ENCODE assay signal across 1 cellular context in genomic region chr2:231961349-231962166, GRCh38.
TF ChIP-seq lines count a peak whose summit lies in the region.

A gene with protein sequence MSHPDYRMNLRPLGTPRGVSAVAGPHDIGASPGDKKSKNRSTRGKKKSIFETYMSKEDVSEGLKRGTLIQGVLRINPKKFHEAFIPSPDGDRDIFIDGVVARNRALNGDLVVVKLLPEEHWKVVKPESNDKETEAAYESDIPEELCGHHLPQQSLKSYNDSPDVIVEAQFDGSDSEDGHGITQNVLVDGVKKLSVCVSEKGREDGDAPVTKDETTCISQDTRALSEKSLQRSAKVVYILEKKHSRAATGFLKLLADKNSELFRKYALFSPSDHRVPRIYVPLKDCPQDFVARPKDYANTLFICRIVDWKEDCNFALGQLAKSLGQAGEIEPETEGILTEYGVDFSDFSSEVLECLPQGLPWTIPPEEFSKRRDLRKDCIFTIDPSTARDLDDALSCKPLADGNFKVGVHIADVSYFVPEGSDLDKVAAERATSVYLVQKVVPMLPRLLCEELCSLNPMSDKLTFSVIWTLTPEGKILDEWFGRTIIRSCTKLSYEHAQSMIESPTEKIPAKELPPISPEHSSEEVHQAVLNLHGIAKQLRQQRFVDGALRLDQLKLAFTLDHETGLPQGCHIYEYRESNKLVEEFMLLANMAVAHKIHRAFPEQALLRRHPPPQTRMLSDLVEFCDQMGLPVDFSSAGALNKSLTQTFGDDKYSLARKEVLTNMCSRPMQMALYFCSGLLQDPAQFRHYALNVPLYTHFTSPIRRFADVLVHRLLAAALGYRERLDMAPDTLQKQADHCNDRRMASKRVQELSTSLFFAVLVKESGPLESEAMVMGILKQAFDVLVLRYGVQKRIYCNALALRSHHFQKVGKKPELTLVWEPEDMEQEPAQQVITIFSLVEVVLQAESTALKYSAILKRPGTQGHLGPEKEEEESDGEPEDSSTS (plus strand): TSS chr2:231961713. CDS start chr2:232014928, 53,215 bp downstream.

TF ChIP-seq in K562, 482 proteins besides CTCF, POLR2A, EP300 and RAD21 (continued from another document and continues in another):
- TF ChIP-seq, protein P1, sequence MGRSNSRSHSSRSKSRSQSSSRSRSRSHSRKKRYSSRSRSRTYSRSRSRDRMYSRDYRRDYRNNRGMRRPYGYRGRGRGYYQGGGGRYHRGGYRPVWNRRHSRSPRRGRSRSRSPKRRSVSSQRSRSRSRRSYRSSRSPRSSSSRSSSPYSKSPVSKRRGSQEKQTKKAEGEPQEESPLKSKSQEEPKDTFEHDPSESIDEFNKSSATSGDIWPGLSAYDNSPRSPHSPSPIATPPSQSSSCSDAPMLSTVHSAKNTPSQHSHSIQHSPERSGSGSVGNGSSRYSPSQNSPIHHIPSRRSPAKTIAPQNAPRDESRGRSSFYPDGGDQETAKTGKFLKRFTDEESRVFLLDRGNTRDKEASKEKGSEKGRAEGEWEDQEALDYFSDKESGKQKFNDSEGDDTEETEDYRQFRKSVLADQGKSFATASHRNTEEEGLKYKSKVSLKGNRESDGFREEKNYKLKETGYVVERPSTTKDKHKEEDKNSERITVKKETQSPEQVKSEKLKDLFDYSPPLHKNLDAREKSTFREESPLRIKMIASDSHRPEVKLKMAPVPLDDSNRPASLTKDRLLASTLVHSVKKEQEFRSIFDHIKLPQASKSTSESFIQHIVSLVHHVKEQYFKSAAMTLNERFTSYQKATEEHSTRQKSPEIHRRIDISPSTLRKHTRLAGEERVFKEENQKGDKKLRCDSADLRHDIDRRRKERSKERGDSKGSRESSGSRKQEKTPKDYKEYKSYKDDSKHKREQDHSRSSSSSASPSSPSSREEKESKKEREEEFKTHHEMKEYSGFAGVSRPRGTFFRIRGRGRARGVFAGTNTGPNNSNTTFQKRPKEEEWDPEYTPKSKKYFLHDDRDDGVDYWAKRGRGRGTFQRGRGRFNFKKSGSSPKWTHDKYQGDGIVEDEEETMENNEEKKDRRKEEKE (IDR thresholded peaks at IDR 0.05; ENCODE audit: borderline replicate concordance in 1 of 2, control insufficient read depth in 1 of 2, low read depth in 2 of 2, low read length in 1 of 2) = no peak
- TF ChIP-seq SNRNP70 (optimal IDR thresholded peaks at IDR 0.05; ENCODE audit: low read depth, low read length) = no peak
- no peak for TF ChIP-seq FOXJ2 (tag; IDR thresholded peaks at IDR 0.05)
- no peak for TF ChIP-seq FUS (optimal IDR thresholded peaks at IDR 0.05; ENCODE audit: low read depth, low read length)
- TF ChIP-seq MGA (IDR thresholded peaks at IDR 0.05) = 0 out of 2 replicates have a peak, but pooled peaks have one; percentile 61
- TF ChIP-seq SLC30A9 (CRISPR knock-in tag; IDR thresholded peaks at IDR 0.05) = no peak
- TF ChIP-seq ZNF407 (IDR thresholded peaks at IDR 0.05; ENCODE audit: low read depth) = peak; percentile 94
- TF ChIP-seq ARID2 (IDR thresholded peaks at IDR 0.05) = no peak
- TF ChIP-seq HDAC6 (IDR thresholded peaks at IDR 0.05; ENCODE audit: low read depth, low read length) = no peak
- peak; percentile 26; the same call in 1 of the 2 replicates for TF ChIP-seq ETV1 (tag; conservative IDR thresholded peaks at IDR 0.05; ENCODE audit: low read depth)
- TF ChIP-seq, protein P2, sequence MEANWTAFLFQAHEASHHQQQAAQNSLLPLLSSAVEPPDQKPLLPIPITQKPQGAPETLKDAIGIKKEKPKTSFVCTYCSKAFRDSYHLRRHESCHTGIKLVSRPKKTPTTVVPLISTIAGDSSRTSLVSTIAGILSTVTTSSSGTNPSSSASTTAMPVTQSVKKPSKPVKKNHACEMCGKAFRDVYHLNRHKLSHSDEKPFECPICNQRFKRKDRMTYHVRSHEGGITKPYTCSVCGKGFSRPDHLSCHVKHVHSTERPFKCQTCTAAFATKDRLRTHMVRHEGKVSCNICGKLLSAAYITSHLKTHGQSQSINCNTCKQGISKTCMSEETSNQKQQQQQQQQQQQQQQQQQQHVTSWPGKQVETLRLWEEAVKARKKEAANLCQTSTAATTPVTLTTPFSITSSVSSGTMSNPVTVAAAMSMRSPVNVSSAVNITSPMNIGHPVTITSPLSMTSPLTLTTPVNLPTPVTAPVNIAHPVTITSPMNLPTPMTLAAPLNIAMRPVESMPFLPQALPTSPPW (CRISPR knock-in tag; IDR thresholded peaks at IDR 0.05) = 0 out of 2 replicates have a peak, but pooled peaks have one; percentile 28
- peak; percentile 96 for TF ChIP-seq CXXC5 (CRISPR knock-in tag; IDR thresholded peaks at IDR 0.05)
- TF ChIP-seq ZNF445 (CRISPR knock-in tag; IDR thresholded peaks at IDR 0.05; ENCODE audit: low read depth) = no peak
- TF ChIP-seq ZNF12 (CRISPR knock-in tag; IDR thresholded peaks at IDR 0.05) = 0 out of 2 replicates have a peak, but pooled peaks have one; percentile 0
- TF ChIP-seq TAF9B (IDR thresholded peaks at IDR 0.05; ENCODE audit: partially characterized antibody) = peak; percentile 41
- TF ChIP-seq RHOXF2B (CRISPR knock-in tag; conservative IDR thresholded peaks at IDR 0.05) = no peak
- no peak for TF ChIP-seq ZNF830 (CRISPR knock-in tag; IDR thresholded peaks at IDR 0.05)
- TF ChIP-seq SAFB2 (IDR thresholded peaks at IDR 0.05; ENCODE audit: borderline replicate concordance, low read depth, low read length, severe bottlenecking) = no peak
- TF ChIP-seq XRCC5 (IDR thresholded peaks at IDR 0.05; ENCODE audit: low read depth, low read length) = no peak
- TF ChIP-seq PURB (CRISPR knock-in tag; IDR thresholded peaks at IDR 0.05; ENCODE audit: low read depth) = no peak
- TF ChIP-seq TCF7 (IDR thresholded peaks at IDR 0.05; ENCODE audit: borderline replicate concordance) = 0 out of 2 replicates have a peak, but pooled peaks have one; percentile 37
- 0 out of 2 replicates have a peak, but pooled peaks have one; percentile 31 for TF ChIP-seq ZEB2 (IDR thresholded peaks at IDR 0.05)
- TF ChIP-seq POU5F1 (IDR thresholded peaks at IDR 0.05; ENCODE audit: borderline replicate concordance, low read depth, low read length, partially characterized antibody) = peak; percentile 67
- no peak for TF ChIP-seq POLR2H (tag; IDR thresholded peaks at IDR 0.05; ENCODE audit: low read depth)
- TF ChIP-seq SMARCB1 (IDR thresholded peaks at IDR 0.05; ENCODE audit: insufficient read length, low read depth) = no peak
